Comparison of ENCODE assay signal across 20 cellular contexts in the genomic region with DNA sequence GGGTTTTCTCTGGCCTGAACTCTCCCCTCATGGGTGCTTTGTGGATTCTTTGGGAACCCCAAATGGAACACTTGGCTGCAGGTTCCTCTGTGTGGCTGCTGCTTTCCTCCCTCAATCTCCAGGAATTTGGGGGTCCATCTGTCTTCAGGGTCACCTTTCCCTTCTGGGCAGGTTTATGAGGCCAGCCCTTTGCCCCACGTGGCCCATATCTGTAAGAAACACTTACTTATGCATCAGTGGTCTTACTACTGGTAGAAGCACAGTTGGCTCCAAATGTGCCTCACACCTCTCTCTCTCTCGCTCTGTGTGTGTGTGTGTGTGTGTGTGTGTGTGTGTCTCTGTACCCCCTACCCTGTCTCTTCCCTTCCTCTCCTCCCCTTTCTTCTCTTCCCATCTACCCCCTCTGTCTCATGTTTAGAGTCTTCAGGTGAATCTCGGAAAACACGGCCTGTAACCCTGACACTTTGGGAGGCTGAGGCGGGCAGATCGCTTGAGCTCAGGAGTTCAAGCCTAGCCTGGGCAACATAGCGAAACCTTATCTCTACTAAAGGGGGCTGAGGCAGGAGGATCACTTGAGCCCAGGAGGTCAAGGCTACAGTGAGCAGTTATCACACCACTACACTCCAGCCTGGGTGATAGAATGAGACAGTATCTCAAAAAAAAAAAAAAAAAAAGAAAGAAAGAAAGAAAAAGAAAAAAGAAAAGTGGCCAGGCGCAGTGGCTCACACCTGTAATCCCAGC. TPM values are rescaled to one million over a fixed set of nuclear protein-coding genes. Genes with fewer than 3 reads are reported as not detected.
A peak's percentile ranks its signal among the peaks of the same experiment; 100 is the strongest.
DNase-seq lines count a peak whose midpoint lies in the region; ATAC-seq lines count a peak whose summit lies in the region.
"Had no signal": no experiment of that assay in that cellular context is flagged by ENCODE, and none has a peak within 500 bp of the region (broad histone marks: within the 10 kb centered on the region; RNA-seq: fewer than 3 reads in every experiment).

No MANE protein-coding gene starts in this region.

- intact Hi-C loops in posterior vena cava (cut with DNase I) = no loop called here
- intact Hi-C loops in sciatic nerve (cut with DNase I) = no loop called here

- ATAC-seq in stimulated activated naive CD8-positive, alpha-beta T cell treated with anti-CD3 and anti-CD28 coated beads, Interleukin-15, Interleukin-2, amounts not matched to agents 100 U/mL and 50 U/mL, for 24 hours = no peak
- ATAC-seq in sciatic nerve (no peak), HG02623 (IDR thresholded peaks at IDR 0.05; ENCODE audit: unreplicated experiment) (no peak)
- ATAC-seq: GM12878, Right ventricle myocardium inferior had no signal

- H3K4me3 Mint-ChIP-seq in stimulated activated naive CD8-positive, alpha-beta T cell treated with anti-CD3 and anti-CD28 coated beads, Interleukin-15, Interleukin-2, amounts not matched to agents 100 ng/mL and 50 ng/mL, for 24 hours = no peak overlapping the region
- H3K4me3 Mint-ChIP-seq: CD4-positive, alpha-beta memory T cell had no signal

- H3K4me1 Mint-ChIP-seq in stimulated activated naive CD8-positive, alpha-beta T cell treated with anti-CD3 and anti-CD28 coated beads, Interleukin-15, Interleukin-2, amounts not matched to agents 100 ng/mL and 50 ng/mL, for 24 hours (ENCODE audit: low read depth) = peaks cover 35% of the 10 kb centered on the region
- H3K4me1 Mint-ChIP-seq: CD4-positive, alpha-beta memory T cell had no signal

- no peaks in the 10 kb centered on the region for H3K9me3 Mint-ChIP-seq in stimulated activated naive CD8-positive, alpha-beta T cell treated with anti-CD3 and anti-CD28 coated beads, Interleukin-15, Interleukin-2, amounts not matched to agents 100 ng/mL and 50 ng/mL, for 24 hours

- peak overlapping the region; percentile 16 for H3K27ac Mint-ChIP-seq in stimulated activated naive CD8-positive, alpha-beta T cell treated with anti-CD3 and anti-CD28 coated beads, Interleukin-15, Interleukin-2, amounts not matched to agents 100 ng/mL and 50 ng/mL, for 24 hours

- no peaks in the 10 kb centered on the region for H3K27me3 Mint-ChIP-seq in stimulated activated naive CD8-positive, alpha-beta T cell treated with anti-CD3 and anti-CD28 coated beads, Interleukin-15, Interleukin-2, amounts not matched to agents 100 ng/mL and 50 ng/mL, for 24 hours

- DNase-seq in stimulated activated naive CD8-positive, alpha-beta T cell treated with anti-CD3 and anti-CD28 coated beads, Interleukin-15, Interleukin-2, amounts not matched to agents 100 U/mL and 50 U/mL, for 24 hours = no peak
- DNase-seq in ecto neural progenitor cell (ENCODE audit: low spot score) (peak; percentile 24), posterior vena cava (ENCODE audit: low spot score) (peak; percentile 41), sciatic nerve (ENCODE audit: low spot score) (no peak)
- no peak for DNase-seq in activated CD4-positive, alpha-beta T cell treated with anti-CD3 and anti-CD28 coated beads, Interleukin-2, amount 50 U/mL, for 1 hour
- DNase-seq: CD4-positive, alpha-beta memory T cell; DND-41; Kasumi-1; MG63; NCI-H1417; NCI-H1694 treated with DMSO at 0.1 percent for 48 hours; NCI-H2081 treated with DMSO at 0.1 percent for 48 hours; NCI-H2171 treated with DMSO at 0.1 percent for 48 hours; NCI-H446; NCI-H526; OCI-M1 had no signal

- no peaks in the 10 kb centered on the region for H3K36me3 Mint-ChIP-seq in stimulated activated naive CD8-positive, alpha-beta T cell treated with anti-CD3 and anti-CD28 coated beads, Interleukin-15, Interleukin-2, amounts not matched to agents 100 ng/mL and 50 ng/mL, for 24 hours (ENCODE audit: low read depth)
- H3K36me3 Mint-ChIP-seq: CD4-positive, alpha-beta memory T cell had no signal

RNA-seq across cellular contexts. Expression of a gene that starts 26.8 kb away (rescaled TPM):
- total RNA-seq in posterior vena cava = 10 to 100 TPM; 24.0 to 29.2 TPM
- 27.6 TPM for total RNA-seq in sciatic nerve

Comparison
In these comparisons a context has a peak if more than half of its experiments do, and no peak if none do; other contexts are left out.
1. DNase-seq: peak in ecto neural progenitor cell (single experiment) and posterior vena cava (single experiment); none in stimulated activated naive CD8-positive, alpha-beta T cell treated with anti-CD3 and anti-CD28 coated beads, Interleukin-15, Interleukin-2, amounts not matched to agents 100 U/mL and 50 U/mL, for 24 hours (single experiment), sciatic nerve (single experiment) and activated CD4-positive, alpha-beta T cell treated with anti-CD3 and anti-CD28 coated beads, Interleukin-2, amount 50 U/mL, for 1 hour (single experiment).